In genomic region chr2:177553176-177553909, GRCh38 we compare ENCODE assay signal across 8 cellular contexts.
DNase-seq lines count a peak whose midpoint lies in the region; ATAC-seq and TF ChIP-seq lines count a peak whose summit lies in the region.

No MANE protein-coding gene starts in this region.

- CTCF ChIA-PET in activated CD4-positive, alpha-beta T cell treated with anti-CD3 and anti-CD28 coated beads, Interleukin-2, amount 10 ng/mL, durations not matched to agents 7 days and 5 days (lab: Charles Lee): no interaction called here
- CTCF ChIA-PET in naive thymus-derived CD4-positive, alpha-beta T cell (lab: Charles Lee): no interaction called here

- TF ChIP-seq CTCF in endodermal cell (conservative IDR thresholded peaks at IDR 0.05): no peak

- 21 to 24% methylated on average over 7 to 17 of the region's 17 CpGs for WGBS in endodermal cell (ENCODE audit: insufficient coverage in 1 of 2, insufficient read length in 1 of 2), 2 experiments

- peak overlapping the region; percentile 98 for H3K9ac ChIP-seq in endodermal cell (ENCODE audit: extremely low read depth, low read length, poor library complexity, severe bottlenecking)

- POLR2A ChIA-PET in activated CD4-positive, alpha-beta T cell treated with anti-CD3 and anti-CD28 coated beads, Interleukin-2, amount 10 ng/mL, durations not matched to agents 7 days and 5 days (lab: Charles Lee): no interaction called here
- POLR2A ChIA-PET in naive thymus-derived CD4-positive, alpha-beta T cell (lab: Charles Lee): interaction anchor here (1.3 kb wide), 1 partner anchor 290 kb away, joined by 3 read pairs; no protein-coding TSS in a partner anchor

- no peaks in the 10 kb centered on the region for H3K36me3 ChIP-seq in endodermal cell (ENCODE audit: control insufficient read depth, insufficient read depth, low read length)
- H3K36me3 ChIP-seq in naive thymus-derived CD4-positive, alpha-beta T cell (ENCODE audit: control insufficient read depth in 2 of 3, insufficient read depth in 3 of 3, low read length in 3 of 3): peaks cover 0 to 4% (median 0%) of the 10 kb centered on the region in 3 experiments

- H3K4me1 Mint-ChIP-seq in activated CD4-positive, alpha-beta T cell treated with anti-CD3 and anti-CD28 coated beads, Interleukin-2, amount 10 ng/mL, durations not matched to agents 7 days and 5 days: peaks cover 14% of the 10 kb centered on the region
- H3K4me1 Mint-ChIP-seq in endodermal cell: no peaks in the 10 kb centered on the region
- peaks cover 4 to 24% (median 14%) of the 10 kb centered on the region in 7 donors for H3K4me1 Mint-ChIP-seq in naive thymus-derived CD4-positive, alpha-beta T cell

- peak overlapping the region; percentile 99 for H3K27ac Mint-ChIP-seq in activated CD4-positive, alpha-beta T cell treated with anti-CD3 and anti-CD28 coated beads, Interleukin-2, amount 10 ng/mL, durations not matched to agents 7 days and 5 days
- peak overlapping the region; percentile 99 for H3K27ac Mint-ChIP-seq in endodermal cell
- peak overlapping the region; percentile 98 to 100 (median 99) for H3K27ac Mint-ChIP-seq in naive thymus-derived CD4-positive, alpha-beta T cell

- H3K9me3 ChIP-seq in endodermal cell (ENCODE audit: control insufficient read depth, low read length): peaks cover 14% of the 10 kb centered on the region
- H3K9me3 ChIP-seq in naive thymus-derived CD4-positive, alpha-beta T cell (ENCODE audit: control insufficient read depth in 2 of 3, low read length in 3 of 3): no peaks in the 10 kb centered on the region

- H3K4me1 ChIP-seq in endodermal cell (ENCODE audit: control insufficient read depth, insufficient read depth, low read length): no peaks in the 10 kb centered on the region
- no peaks in the 10 kb centered on the region for H3K4me1 ChIP-seq in naive thymus-derived CD4-positive, alpha-beta T cell (ENCODE audit: control insufficient read depth in 2 of 2, insufficient read depth in 2 of 2, low read length in 2 of 2)

- no peaks in the 10 kb centered on the region for H3K27me3 ChIP-seq in endodermal cell (ENCODE audit: control insufficient read depth, insufficient read depth, low read length, poor library complexity, severe bottlenecking)
- no peaks in the 10 kb centered on the region for H3K27me3 ChIP-seq in naive thymus-derived CD4-positive, alpha-beta T cell (ENCODE audit: control insufficient read depth in 2 of 2, insufficient read depth in 2 of 2, low read length in 2 of 2)

- no peaks in the 10 kb centered on the region for H3K27me3 Mint-ChIP-seq in activated CD4-positive, alpha-beta T cell treated with anti-CD3 and anti-CD28 coated beads, Interleukin-2, amount 10 ng/mL, durations not matched to agents 7 days and 5 days
- no peaks in the 10 kb centered on the region for H3K27me3 Mint-ChIP-seq in endodermal cell (ENCODE audit: insufficient read depth)
- peaks cover 0 to 14% (median 4%) of the 10 kb centered on the region in 5 donors for H3K27me3 Mint-ChIP-seq in naive thymus-derived CD4-positive, alpha-beta T cell

- H3K9me3 Mint-ChIP-seq in activated CD4-positive, alpha-beta T cell treated with anti-CD3 and anti-CD28 coated beads, Interleukin-2, amount 10 ng/mL, durations not matched to agents 7 days and 5 days: no peaks in the 10 kb centered on the region
- peaks cover 15% of the 10 kb centered on the region for H3K9me3 Mint-ChIP-seq in endodermal cell
- peaks cover 0 to 25% (median 3%) of the 10 kb centered on the region in 11 donors for H3K9me3 Mint-ChIP-seq in naive thymus-derived CD4-positive, alpha-beta T cell

- peak overlapping the region; percentile 91 for H3K4me3 Mint-ChIP-seq in activated CD4-positive, alpha-beta T cell treated with anti-CD3 and anti-CD28 coated beads, Interleukin-2, amount 10 ng/mL, durations not matched to agents 7 days and 5 days
- peak overlapping the region; percentile 80 for H3K4me3 Mint-ChIP-seq in endodermal cell
- H3K4me3 Mint-ChIP-seq in naive thymus-derived CD4-positive, alpha-beta T cell: peak overlapping the region; percentile 87 to 99 (median 94)

- H3K36me3 Mint-ChIP-seq in activated CD4-positive, alpha-beta T cell treated with anti-CD3 and anti-CD28 coated beads, Interleukin-2, amount 10 ng/mL, durations not matched to agents 7 days and 5 days (ENCODE audit: low read depth): peaks cover 2% of the 10 kb centered on the region
- H3K36me3 Mint-ChIP-seq in endodermal cell (ENCODE audit: low read depth): peaks cover 2% of the 10 kb centered on the region
- peaks cover 0 to 4% (median 2%) of the 10 kb centered on the region in 5 donors for H3K36me3 Mint-ChIP-seq in naive thymus-derived CD4-positive, alpha-beta T cell

- no peak for DNase-seq in activated CD4-positive, alpha-beta T cell treated with anti-CD3 and anti-CD28 coated beads, Interleukin-2, amount 10 ng/mL, durations not matched to agents 7 days and 5 days
- no peak for DNase-seq in activated CD4-positive, alpha-beta T cell treated with anti-CD3 and anti-CD28 coated beads for 4 hours
- DNase-seq in RKO (ENCODE audit: low spot score) (peak; percentile 69), endodermal cell (no peak)
- peak in 1 of 9 donors; percentile 10 for DNase-seq in naive thymus-derived CD4-positive, alpha-beta T cell
- DNase-seq in stimulated activated CD8-positive, alpha-beta memory T cell treated with anti-CD3 and anti-CD28 coated beads, Interleukin-4, amount 100 ng/mL, for 48 hours: no peak
- DNase-seq in effector CD8-positive, alpha-beta T cell (lab: John Stamatoyannopoulos, UW): no peak

- H3K4me3 ChIP-seq in endodermal cell (ENCODE audit: low read length): peak overlapping the region; percentile 96
- H3K4me3 ChIP-seq in naive thymus-derived CD4-positive, alpha-beta T cell (ENCODE audit: low read length): peak overlapping the region; percentile 89

- peak overlapping the region; percentile 96 for H3K27ac ChIP-seq in endodermal cell (ENCODE audit: low read depth, low read length)
- H3K27ac ChIP-seq in naive thymus-derived CD4-positive, alpha-beta T cell (ENCODE audit: low read depth, low read length): peak overlapping the region; percentile 100

- intact Hi-C loops in naive thymus-derived CD4-positive, alpha-beta T cell (cut with micrococcal nuclease): loop anchor here (1.0 to 10.0 kb wide), 16 partner anchors 65 to 1551 kb away; partner anchors contain the start of genes AGPS (in 2 of the 2), HNRNPA3 (in 1 of the 2), LNPK (in 1 of the 2) and MTX2 (in 1 of the 2)

- no peak for ATAC-seq in naive thymus-derived CD4-positive, alpha-beta T cell
- no peak for ATAC-seq in HG02970 (IDR thresholded peaks at IDR 0.05; ENCODE audit: low FRiP score, unreplicated experiment)
